Comparison of ENCODE assay signal across 5 cellular contexts in the genomic region with DNA sequence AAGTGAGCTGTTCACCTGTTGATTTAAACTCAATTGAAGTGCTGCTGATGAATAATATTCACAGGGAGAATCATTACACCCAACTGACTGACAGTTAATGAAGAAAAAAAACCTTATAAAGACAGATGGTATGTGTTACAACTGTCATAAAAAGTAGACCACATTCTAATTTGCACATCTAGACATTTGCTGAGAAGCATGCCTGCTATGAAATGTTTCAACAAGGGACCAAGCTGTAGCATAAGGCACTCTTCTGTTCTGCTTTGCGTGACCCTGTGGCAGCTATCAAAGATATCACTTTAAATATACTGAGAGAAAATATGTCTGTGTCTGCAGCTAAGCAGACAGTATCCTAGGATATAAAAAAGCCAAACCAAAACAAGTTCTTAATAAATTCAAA.
"Had no signal": no experiment of that assay in that cellular context is flagged by ENCODE, and none has a peak within 500 bp of the region (broad histone marks: within the 10 kb centered on the region; RNA-seq: fewer than 3 reads in every experiment).

No MANE protein-coding gene starts in this region.

- H3K27ac Mint-ChIP-seq: HFFc6, IgD-negative memory B cell had no signal

- H3K4me1 Mint-ChIP-seq: IgD-negative memory B cell had no signal

- H3K36me3 Mint-ChIP-seq: IgD-negative memory B cell had no signal

- H3K27me3 Mint-ChIP-seq: IgD-negative memory B cell had no signal

- H3K4me3 Mint-ChIP-seq: HFFc6, IgD-negative memory B cell had no signal

- DNase-seq: GM23248, GOT3, H7, HFFc6 had no signal
